Comparison of ENCODE assay signal across 9 cellular contexts in genomic region chr20:39825950-39826349, GRCh38.
DNase-seq lines count a peak whose midpoint lies in the region; ATAC-seq, FAIRE-seq and TF ChIP-seq lines count a peak whose summit lies in the region.
"Had no signal": no experiment of that assay in that cellular context is flagged by ENCODE, and none has a peak within 500 bp of the region (broad histone marks: within the 10 kb centered on the region; RNA-seq: fewer than 3 reads in every experiment).

No MANE protein-coding gene starts in this region.

- FAIRE-seq in keratinocyte (lab: Jason Lieb, UNC) (no peak), small intestine (lab: Jason Lieb, UNC) (no peak)

- TF ChIP-seq CTCF in keratinocyte (optimal IDR thresholded peaks at IDR 0.05 in 1 of 3, IDR thresholded peaks at IDR 0.05 in 1 of 3, conservative IDR thresholded peaks at IDR 0.05 in 1 of 3; ENCODE audit: extremely low read depth in 1 of 3, insufficient read depth in 2 of 3, low read length in 3 of 3) = no peak

- H3K4me2 ChIP-seq in keratinocyte (ENCODE audit: control insufficient read depth, extremely low read depth, insufficient read depth, low read depth, low read length) = peak overlapping the region; percentile 43

- H2AFZ ChIP-seq in keratinocyte (ENCODE audit: control insufficient read depth, low read length) = peak overlapping the region; percentile 28

- no peaks in the 10 kb centered on the region for H3K9me1 ChIP-seq in keratinocyte (ENCODE audit: control insufficient read depth, extremely low read depth, insufficient read depth, low read length)

- DNase-seq in keratinocyte (ENCODE audit: low read depth, low spot score) (peak; percentile 42), NCI-H2171 treated with DMSO at 0.1 percent for 48 hours (lab: John Stamatoyannopoulos, UW) (no peak), HUDEP-2 (lab: John Stamatoyannopoulos, UW; ENCODE audit: unreplicated experiment in 76 of 76) (no peak), activated gamma-delta T cell treated with Interleukin-2 at 50 U/mL for 16 hours (no peak), small intestine (no peak)

- WGBS in small intestine, 3 donors = 67 to 85% (median 74%) methylated on average over 3 of the region's 3 CpGs

- H3K27ac ChIP-seq in keratinocyte (ENCODE audit: control insufficient read depth, insufficient read depth, low read length) (no peak overlapping the region), small intestine (ENCODE audit: low read depth in 1 of 2, low read length in 1 of 2) (no peak overlapping the region)
- H3K27ac ChIP-seq: cardiac muscle cell had no signal

- dilution Hi-C loops in keratinocyte (cut with MboI; ENCODE audit: extremely low pct_ligation_motif_present, low sequenced_read_pairs) = no loop called here

- H3K36me3 ChIP-seq in keratinocyte (ENCODE audit: control insufficient read depth in 2 of 2, extremely low read depth in 1 of 2, insufficient read depth in 2 of 2, low read length in 2 of 2) (no peaks in the 10 kb centered on the region), small intestine (ENCODE audit: control insufficient read depth in 2 of 2, insufficient read depth in 2 of 2, low read length in 2 of 2) (no peaks in the 10 kb centered on the region)
- H3K36me3 ChIP-seq: cardiac muscle cell had no signal

- no peak overlapping the region for H3K9ac ChIP-seq in keratinocyte (ENCODE audit: control insufficient read depth, extremely low read depth, insufficient read depth, low read length)

- H3K4me1 ChIP-seq in keratinocyte (ENCODE audit: control insufficient read depth, extremely low read depth, insufficient read depth, low read length) (peaks cover 29% of the 10 kb centered on the region), small intestine (ENCODE audit: control insufficient read depth in 2 of 2, insufficient read depth in 1 of 2, low read depth in 1 of 2, low read length in 1 of 2) (no peaks in the 10 kb centered on the region)

- ATAC-seq in GM18520 (IDR thresholded peaks at IDR 0.05; ENCODE audit: unreplicated experiment) (peak; percentile 57), GM21737 (IDR thresholded peaks at IDR 0.05; ENCODE audit: unreplicated experiment) (peak; percentile 60), HG03521 (IDR thresholded peaks at IDR 0.05; ENCODE audit: unreplicated experiment) (peak; percentile 50)

- no peaks in the 10 kb centered on the region for H3K27me3 ChIP-seq in keratinocyte (ENCODE audit: control insufficient read depth, extremely low read depth, insufficient read depth, low read length)
- no peaks in the 10 kb centered on the region for H3K27me3 ChIP-seq in small intestine (ENCODE audit: control insufficient read depth in 2 of 2, insufficient read depth in 2 of 2, low read length in 2 of 2)
- H3K27me3 ChIP-seq: cardiac muscle cell had no signal

- no peaks in the 10 kb centered on the region for H3K9me3 ChIP-seq in keratinocyte (ENCODE audit: control insufficient read depth, low read depth, low read length)
- no peaks in the 10 kb centered on the region for H3K9me3 ChIP-seq in small intestine (ENCODE audit: control insufficient read depth, low read depth)

- no peaks in the 10 kb centered on the region for H3K79me2 ChIP-seq in keratinocyte (ENCODE audit: control insufficient read depth, insufficient read depth, low read length)

- H4K20me1 ChIP-seq in keratinocyte (ENCODE audit: control insufficient read depth, extremely low read depth, insufficient read depth, low read length) = no peaks in the 10 kb centered on the region

- H3K4me3 ChIP-seq in keratinocyte (ENCODE audit: control insufficient read depth in 2 of 3, extremely low read depth in 1 of 3, insufficient read depth in 2 of 3, low read depth in 1 of 3, low read length in 3 of 3) (no peak overlapping the region), small intestine (ENCODE audit: low read depth in 1 of 2, low read length in 2 of 2) (no peak overlapping the region)
- H3K4me3 ChIP-seq: cardiac muscle cell had no signal
